In the genomic region with DNA sequence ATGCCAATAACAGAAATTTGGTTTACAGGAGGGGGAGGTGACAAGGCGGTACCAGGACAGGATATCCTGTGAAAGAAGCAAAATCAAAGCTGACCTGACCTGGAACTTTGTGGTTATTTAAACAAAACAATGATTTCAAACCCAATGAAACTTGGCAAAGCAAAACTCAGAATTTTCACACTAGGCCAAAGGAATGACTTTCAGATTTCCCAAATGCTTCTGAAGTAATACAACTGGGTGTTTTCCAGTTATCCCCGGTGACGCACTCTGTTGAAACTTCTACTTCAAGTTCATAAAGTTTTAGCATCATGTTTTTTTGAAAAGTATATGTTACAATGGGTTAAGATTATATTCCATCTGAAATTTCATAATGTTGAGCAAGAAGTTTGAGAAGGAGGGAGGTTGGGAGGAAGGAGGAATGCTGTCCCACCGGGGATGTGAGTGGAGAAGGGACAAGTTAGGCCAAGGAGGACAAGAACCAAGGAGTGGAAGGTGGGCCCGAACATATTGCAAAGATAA, we compare ENCODE assay signal across 9 cellular contexts.
DNase-seq lines count a peak whose midpoint lies in the region; ATAC-seq and TF ChIP-seq lines count a peak whose summit lies in the region.
"Had no signal": no experiment of that assay in that cellular context is flagged by ENCODE, and none has a peak within 500 bp of the region (broad histone marks: within the 10 kb centered on the region; RNA-seq: fewer than 3 reads in every experiment).

No MANE protein-coding gene starts in this region.

- whole genome bisulfite sequencing in psoas muscle, 3 donors = 59 to 65% (median 62%) methylated on average over 5 of the region's 5 CpGs

- H3K4me3 ChIP-seq in BJ (ENCODE audit: low read depth, low read length) (no peak overlapping the region), fibroblast of the aortic adventitia (ENCODE audit: low read depth, low read length) (no peak overlapping the region), psoas muscle (no peak overlapping the region)

- intact Hi-C loops in activated T-helper 1 cell treated with anti-CD3 and anti-CD28 coated beads, Interleukin-12 subunit alpha, Interleukin-12 subunit beta, Interleukin-2, Interleukin-4 antibody, amounts not matched to agents 30 ng/mL and 10 ng/mL and 1 ng/mL, durations not matched to agents 14 hours and 24 hours and 36 hours (cut with micrococcal nuclease) = no loop called here
- intact Hi-C loops in psoas muscle (cut with DNase I) = no loop called here

- DNase-seq in BJ (ENCODE audit: low read depth) (peak; percentile 59), fibroblast of the aortic adventitia (ENCODE audit: low read depth) (peak; percentile 100), psoas muscle (peak in 1 of 2 donors; percentile 60), NOMO-1 treated with dmso at 0.1 percent for 144 hours (lab: John Stamatoyannopoulos, UW; ENCODE audit: unreplicated experiment) (no peak)
- no peak for DNase-seq in activated T-helper 1 cell treated with anti-CD3 and anti-CD28 coated beads, Interleukin-12 subunit alpha, Interleukin-12 subunit beta, Interleukin-2, Interleukin-4 antibody, amounts not matched to agents 30 ng/mL and 10 ng/mL and 1 ng/mL, durations not matched to agents 14 hours and 24 hours and 36 hours (ENCODE audit: low spot score)
- DNase-seq: naive B cell had no signal

- CTCF ChIA-PET in BJ (lab: Yijun Ruan, JAX) = interaction anchor here (2.1 kb wide), 1 partner anchor 10 kb away, joined by 9 read pairs; no protein-coding TSS in a partner anchor

- TF ChIP-seq CTCF in BJ (IDR thresholded peaks at IDR 0.05; ENCODE audit: insufficient read depth, low read depth, low read length) = no peak
- no peak for TF ChIP-seq CTCF in fibroblast of the aortic adventitia (IDR thresholded peaks at IDR 0.05; ENCODE audit: insufficient read depth, low read length)
- no peak for TF ChIP-seq CTCF in psoas muscle (IDR thresholded peaks at IDR 0.05)

- no peak overlapping the region for H3K4me3 Mint-ChIP-seq in activated T-helper 1 cell treated with anti-CD3 and anti-CD28 coated beads, Interleukin-12 subunit alpha, Interleukin-12 subunit beta, Interleukin-2, Interleukin-4 antibody, amounts not matched to agents 30 ng/mL and 10 ng/mL and 1 ng/mL, durations not matched to agents 14 hours and 24 hours and 36 hours
- H3K4me3 Mint-ChIP-seq: naive B cell had no signal

- ATAC-seq in psoas muscle (peak in 3 of 4 donors; percentile 30 to 47 (median 31)), HG02642 (IDR thresholded peaks at IDR 0.05; ENCODE audit: poor library complexity, unreplicated experiment) (no peak), HG03159 (IDR thresholded peaks at IDR 0.05; ENCODE audit: unreplicated experiment) (no peak), HG03520 (IDR thresholded peaks at IDR 0.05; ENCODE audit: unreplicated experiment) (no peak)

- no peaks in the 10 kb centered on the region for H3K9me3 ChIP-seq in psoas muscle

- peaks cover 31% of the 10 kb centered on the region for H3K4me1 Mint-ChIP-seq in activated T-helper 1 cell treated with anti-CD3 and anti-CD28 coated beads, Interleukin-12 subunit alpha, Interleukin-12 subunit beta, Interleukin-2, Interleukin-4 antibody, amounts not matched to agents 30 ng/mL and 10 ng/mL and 1 ng/mL, durations not matched to agents 14 hours and 24 hours and 36 hours (ENCODE audit: low read depth)

- H3K27me3 ChIP-seq in BJ (ENCODE audit: control insufficient read depth, insufficient read depth, low read length) = no peaks in the 10 kb centered on the region
- H3K27me3 ChIP-seq in psoas muscle (ENCODE audit: insufficient read depth in 3 of 3, low read length in 2 of 3) = no peaks in the 10 kb centered on the region

- H3K9me3 Mint-ChIP-seq in activated T-helper 1 cell treated with anti-CD3 and anti-CD28 coated beads, Interleukin-12 subunit alpha, Interleukin-12 subunit beta, Interleukin-2, Interleukin-4 antibody, amounts not matched to agents 30 ng/mL and 10 ng/mL and 1 ng/mL, durations not matched to agents 14 hours and 24 hours and 36 hours = no peaks in the 10 kb centered on the region

- H3K27ac ChIP-seq in psoas muscle = peak overlapping the region; percentile 44

- no peaks in the 10 kb centered on the region for H3K27me3 Mint-ChIP-seq in activated T-helper 1 cell treated with anti-CD3 and anti-CD28 coated beads, Interleukin-12 subunit alpha, Interleukin-12 subunit beta, Interleukin-2, Interleukin-4 antibody, amounts not matched to agents 30 ng/mL and 10 ng/mL and 1 ng/mL, durations not matched to agents 14 hours and 24 hours and 36 hours (ENCODE audit: insufficient read depth)
- H3K27me3 Mint-ChIP-seq: naive B cell had no signal

- POLR2A ChIA-PET in BJ (lab: Charles Lee) = no interaction called here

- H3K27ac Mint-ChIP-seq in activated T-helper 1 cell treated with anti-CD3 and anti-CD28 coated beads, Interleukin-12 subunit alpha, Interleukin-12 subunit beta, Interleukin-2, Interleukin-4 antibody, amounts not matched to agents 30 ng/mL and 10 ng/mL and 1 ng/mL, durations not matched to agents 14 hours and 24 hours and 36 hours = peak overlapping the region; percentile 68

- H3K36me3 ChIP-seq in BJ (ENCODE audit: control insufficient read depth, insufficient read depth, low read length) (peaks cover 4% of the 10 kb centered on the region), psoas muscle (ENCODE audit: insufficient read depth in 1 of 2, low read depth in 1 of 2) (no peaks in the 10 kb centered on the region)

- peaks cover 25% of the 10 kb centered on the region for H3K4me1 ChIP-seq in psoas muscle

- peaks cover 70% of the 10 kb centered on the region for H3K36me3 Mint-ChIP-seq in activated T-helper 1 cell treated with anti-CD3 and anti-CD28 coated beads, Interleukin-12 subunit alpha, Interleukin-12 subunit beta, Interleukin-2, Interleukin-4 antibody, amounts not matched to agents 30 ng/mL and 10 ng/mL and 1 ng/mL, durations not matched to agents 14 hours and 24 hours and 36 hours (ENCODE audit: low read depth)

Comparison
In these comparisons a context has a peak if more than half of its experiments do, and no peak if none do; other contexts are left out.
1. DNase-seq: peak in BJ (single experiment) and fibroblast of the aortic adventitia (single experiment); none in activated T-helper 1 cell treated with anti-CD3 and anti-CD28 coated beads, Interleukin-12 subunit alpha, Interleukin-12 subunit beta, Interleukin-2, Interleukin-4 antibody, amounts not matched to agents 30 ng/mL and 10 ng/mL and 1 ng/mL, durations not matched to agents 14 hours and 24 hours and 36 hours (single experiment) and NOMO-1 treated with dmso at 0.1 percent for 144 hours (single experiment).
2. ATAC-seq: peak in psoas muscle (3 of 4); none in HG02642 (single experiment), HG03159 (single experiment) and HG03520 (single experiment).